10 cellular contexts compared by ENCODE assay signal in genomic region chr10:127195041-127195506, GRCh38. TPM values are rescaled to one million over a fixed set of nuclear protein-coding genes. Genes with fewer than 3 reads are reported as not detected.
A peak's percentile ranks its signal among the peaks of the same experiment; 100 is the strongest.
DNase-seq lines count a peak whose midpoint lies in the region; ATAC-seq and TF ChIP-seq lines count a peak whose summit lies in the region.
"Had no signal": no experiment of that assay in that cellular context is flagged by ENCODE, and none has a peak within 500 bp of the region (broad histone marks: within the 10 kb centered on the region; RNA-seq: fewer than 3 reads in every experiment).

No MANE protein-coding gene starts in this region.

- H3K27me3 Mint-ChIP-seq in WTC11 (ENCODE audit: low read depth), result peaks cover 36% of the 10 kb centered on the region

- H3K4me3 Mint-ChIP-seq in WTC11, result peak overlapping the region; percentile 61
- H3K4me3 Mint-ChIP-seq: T-helper 1 cell treated with Interleukin-12 subunit alpha and Interleukin-12 subunit beta and Interleukin-4 antibody, amounts not matched to agents 30 μg/mL and 1 μg/mL, for 36 hours had no signal

- H3K9me3 ChIP-seq in prostate gland, result no peaks in the 10 kb centered on the region

- peak overlapping the region in 1 of 2 donors; percentile 30 for H3K27ac ChIP-seq in prostate gland

- no peak for TF ChIP-seq POLR2A in prostate gland (IDR thresholded peaks at IDR 0.05)

- TF ChIP-seq CTCF in WTC11 (IDR thresholded peaks at IDR 0.05) (no peak), prostate gland (IDR thresholded peaks at IDR 0.05) (no peak)

- POLR2A ChIA-PET in WTC11 (lab: Charles Lee), result no interaction called here

- no peaks in the 10 kb centered on the region for H3K9me3 Mint-ChIP-seq in WTC11
- H3K9me3 Mint-ChIP-seq: T-helper 1 cell treated with Interleukin-12 subunit alpha and Interleukin-12 subunit beta and Interleukin-4 antibody, amounts not matched to agents 30 μg/mL and 1 μg/mL, for 36 hours had no signal

- CTCF ChIA-PET in WTC11 (lab: Charles Lee), result interaction anchor here (0.7 to 2.3 kb wide), 5 partner anchors 22 to 133 kb away, joined by 3 to 6 read pairs (median 4); no protein-coding TSS in a partner anchor

- no peaks in the 10 kb centered on the region for H3K36me3 ChIP-seq in prostate gland

- ATAC-seq in WTC11 (peak; percentile 25), GM19452 (IDR thresholded peaks at IDR 0.05; ENCODE audit: unreplicated experiment) (no peak), GM18502 (IDR thresholded peaks at IDR 0.05; ENCODE audit: poor library complexity, unreplicated experiment) (no peak)

- H3K4me1 Mint-ChIP-seq in WTC11, result peaks cover 24% of the 10 kb centered on the region

- no peaks in the 10 kb centered on the region for H3K36me3 Mint-ChIP-seq in WTC11

- DNase-seq in Daoy (ENCODE audit: low read depth) (peak; percentile 4), WTC11 (ENCODE audit: low spot score) (peak; percentile 41), hepatic stellate cell (ENCODE audit: low spot score) (peak; percentile 46), prostate gland (ENCODE audit: low spot score) (no peak), NOMO-1 treated with dmso at 0.1 percent for 144 hours (lab: John Stamatoyannopoulos, UW; ENCODE audit: unreplicated experiment) (no peak)
- DNase-seq in activated naive CD4-positive, alpha-beta T cell treated with anti-CD3 and anti-CD28 coated beads, Interleukin-2, amount 50 U/mL, for 16 hours, result no peak
- DNase-seq: NCI-H2227 treated with DMSO at 0.1 percent for 48 hours had no signal

- H3K4me1 ChIP-seq in prostate gland (replicated peaks), result no peaks in the 10 kb centered on the region

- 9% methylated on average over 28 of the region's 28 CpGs for WGBS in prostate gland

- no peaks in the 10 kb centered on the region for H3K27me3 ChIP-seq in prostate gland (replicated peaks; ENCODE audit: insufficient read depth)

- H3K27ac Mint-ChIP-seq in WTC11, result no peak overlapping the region
- H3K27ac Mint-ChIP-seq: T-helper 1 cell treated with Interleukin-12 subunit alpha and Interleukin-12 subunit beta and Interleukin-4 antibody, amounts not matched to agents 30 μg/mL and 1 μg/mL, for 36 hours had no signal

- intact Hi-C loops in prostate gland (cut with DNase I), result no loop called here

- peak overlapping the region; percentile 28 to 37 for H3K4me3 ChIP-seq in prostate gland

TF ChIP-seq in WTC11, 78 proteins besides CTCF, POLR2A, EP300 and RAD21:
- TF ChIP-seq E2F4 (CRISPR knock-in tag; IDR thresholded peaks at IDR 0.05; ENCODE audit: borderline replicate concordance, low read depth), result no peak
- TF ChIP-seq NFE2L1 (CRISPR knock-in tag; IDR thresholded peaks at IDR 0.05), result no peak
- no peak for TF ChIP-seq MAX (CRISPR knock-in tag; IDR thresholded peaks at IDR 0.05)
- TF ChIP-seq NFYB (CRISPR knock-in tag; conservative IDR thresholded peaks at IDR 0.05; ENCODE audit: low read depth), result no peak
- TF ChIP-seq CREM (CRISPR knock-in tag; IDR thresholded peaks at IDR 0.05), result no peak
- TF ChIP-seq ESRRA (CRISPR knock-in tag; IDR thresholded peaks at IDR 0.05; ENCODE audit: borderline replicate concordance), result no peak
- no peak for TF ChIP-seq SMAD4 (CRISPR knock-in tag; IDR thresholded peaks at IDR 0.05)
- TF ChIP-seq PRDM15 (CRISPR knock-in tag; IDR thresholded peaks at IDR 0.05), result no peak
- no peak for TF ChIP-seq SP1 (CRISPR knock-in tag; conservative IDR thresholded peaks at IDR 0.05)
- no peak for TF ChIP-seq ZNF396 (CRISPR knock-in tag; IDR thresholded peaks at IDR 0.05; ENCODE audit: borderline replicate concordance)
- no peak for TF ChIP-seq ZSCAN18 (CRISPR knock-in tag; IDR thresholded peaks at IDR 0.05)
- TF ChIP-seq ZNF138 (CRISPR knock-in tag; conservative IDR thresholded peaks at IDR 0.05), result no peak
- no peak for TF ChIP-seq ZNF423 (CRISPR knock-in tag; IDR thresholded peaks at IDR 0.05)
- no peak for TF ChIP-seq NFATC4 (CRISPR knock-in tag; IDR thresholded peaks at IDR 0.05)
- TF ChIP-seq ZNF219 (CRISPR knock-in tag; IDR thresholded peaks at IDR 0.05; ENCODE audit: borderline replicate concordance), result no peak

RNA-seq across cellular contexts. Expression of gene INSYN2A, which starts 1.3 kb away (rescaled TPM):
- total RNA-seq in Daoy (2014; rRNA removed; shearing (Covaris generic)), result 0.24 TPM in 1 of 2 replicates, not detected in the other
- 0.13 to 0.23 TPM (median 0.21 TPM) in 3 replicates for total RNA-seq in WTC11 (2021)
- total RNA-seq in prostate gland, result 1 to 10 TPM in 1 of 2 donors, under 1 TPM in 1; 0.14 to 4.0 TPM

Comparison
In these comparisons a context has a peak if more than half of its experiments do, and no peak if none do; other contexts are left out.
1. DNase-seq: peak in Daoy (single experiment), WTC11 (single experiment) and hepatic stellate cell (single experiment); none in prostate gland (single experiment), activated naive CD4-positive, alpha-beta T cell treated with anti-CD3 and anti-CD28 coated beads, Interleukin-2, amount 50 U/mL, for 16 hours (single experiment) and NOMO-1 treated with dmso at 0.1 percent for 144 hours (single experiment).